ENCODE assay signal across 11 cellular contexts in the genomic region with DNA sequence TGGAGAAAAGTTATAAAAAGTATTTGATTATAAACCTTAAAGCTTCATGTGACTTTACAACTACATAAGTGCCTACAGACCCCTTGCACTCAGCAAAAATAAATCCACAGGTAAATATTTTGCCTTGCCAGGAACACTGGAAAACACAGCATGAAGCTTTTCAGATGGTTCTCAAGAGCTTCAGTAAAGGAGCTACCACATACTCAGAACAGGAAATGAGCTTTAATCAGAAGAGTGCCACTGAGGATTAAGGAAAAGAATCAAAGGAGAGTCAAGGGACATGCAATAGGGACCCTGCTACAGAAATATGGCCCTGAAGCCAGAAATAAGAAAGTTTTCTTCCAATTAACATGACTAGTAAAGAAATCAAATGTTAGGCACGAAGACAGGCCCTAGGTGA. TPM values are rescaled to one million over a fixed set of nuclear protein-coding genes. Genes with fewer than 3 reads are reported as not detected.
DNase-seq lines count a peak whose midpoint lies in the region; ATAC-seq and TF ChIP-seq lines count a peak whose summit lies in the region.
"Had no signal": no experiment of that assay in that cellular context is flagged by ENCODE, and none has a peak within 500 bp of the region (broad histone marks: within the 10 kb centered on the region; RNA-seq: fewer than 3 reads in every experiment).

No MANE protein-coding gene starts in this region.

- no peak overlapping the region for H3K27ac ChIP-seq in AG04450 (ENCODE audit: low read depth, low read length)

- peaks cover 28% of the 10 kb centered on the region for H3K4me1 Mint-ChIP-seq in activated naive CD8-positive, alpha-beta T cell treated with anti-CD3 and anti-CD28 coated beads, Interleukin-2, amount 10 ng/mL, durations not matched to agents 7 days and 5 days

- peak overlapping the region; percentile 98 for H3K4me3 Mint-ChIP-seq in activated naive CD8-positive, alpha-beta T cell treated with anti-CD3 and anti-CD28 coated beads, Interleukin-2, amount 10 ng/mL, durations not matched to agents 7 days and 5 days

- DNase-seq in AG04450 (ENCODE audit: low read depth, low spot score) (no peak), mucosa of descending colon (no peak), globus pallidus (ENCODE audit: low spot score) (no peak)
- DNase-seq in activated naive CD8-positive, alpha-beta T cell treated with anti-CD3 and anti-CD28 coated beads, Interleukin-2, amount 10 ng/mL, durations not matched to agents 7 days and 5 days, result no peak

- POLR2A ChIA-PET in AG04450 (lab: Yijun Ruan, JAX), result no interaction called here
- POLR2A ChIA-PET in activated naive CD8-positive, alpha-beta T cell treated with anti-CD3 and anti-CD28 coated beads, Interleukin-2, amount 10 ng/mL, durations not matched to agents 7 days and 5 days (lab: Charles Lee), result interaction anchor here (0.9 kb wide), 1 partner anchor 116 kb away, joined by 3 read pairs; no protein-coding TSS in a partner anchor

- no peaks in the 10 kb centered on the region for H3K27me3 ChIP-seq in AG04450 (ENCODE audit: control insufficient read depth, insufficient read depth, low read length)

- H3K27ac Mint-ChIP-seq in activated naive CD8-positive, alpha-beta T cell treated with anti-CD3 and anti-CD28 coated beads, Interleukin-2, amount 10 ng/mL, durations not matched to agents 7 days and 5 days, result peak overlapping the region; percentile 97

- no peaks in the 10 kb centered on the region for H3K27me3 Mint-ChIP-seq in activated naive CD8-positive, alpha-beta T cell treated with anti-CD3 and anti-CD28 coated beads, Interleukin-2, amount 10 ng/mL, durations not matched to agents 7 days and 5 days

- no peaks in the 10 kb centered on the region for H3K9me3 Mint-ChIP-seq in activated naive CD8-positive, alpha-beta T cell treated with anti-CD3 and anti-CD28 coated beads, Interleukin-2, amount 10 ng/mL, durations not matched to agents 7 days and 5 days

- intact Hi-C loops in mucosa of descending colon (cut with DNase I, micrococcal nuclease), result no loop called here

- peaks cover 11% of the 10 kb centered on the region for H3K4me1 ChIP-seq in mucosa of descending colon (ENCODE audit: low read depth)

- H3K4me3 ChIP-seq in AG04450 (ENCODE audit: low read depth, low read length) (peak overlapping the region; percentile 37), mucosa of descending colon (no peak overlapping the region)

- CTCF ChIA-PET in AG04450 (lab: Charles Lee), result no interaction called here

- ATAC-seq in GM18498 (IDR thresholded peaks at IDR 0.05; ENCODE audit: unreplicated experiment) (peak; percentile 34), mucosa of descending colon (peak; percentile 53), GM18520 (IDR thresholded peaks at IDR 0.05; ENCODE audit: unreplicated experiment) (no peak), HG02763 (IDR thresholded peaks at IDR 0.05; ENCODE audit: unreplicated experiment) (no peak), HG02642 (IDR thresholded peaks at IDR 0.05; ENCODE audit: poor library complexity, unreplicated experiment) (no peak)
- ATAC-seq in activated naive CD8-positive, alpha-beta T cell treated with anti-CD3 and anti-CD28 coated beads, Interleukin-2, amount 10 ng/mL, durations not matched to agents 7 days and 5 days (ENCODE audit: low read depth), result peak; percentile 48

- H3K9me3 ChIP-seq in AG04450 (ENCODE audit: control insufficient read depth, insufficient read depth, low read length) (peaks cover 6% of the 10 kb centered on the region; the same call in 1 of the 2 replicates), mucosa of descending colon (no peaks in the 10 kb centered on the region)

- no peaks in the 10 kb centered on the region for H3K36me3 ChIP-seq in mucosa of descending colon (ENCODE audit: low read depth)

- TF ChIP-seq CTCF in AG04450 (IDR thresholded peaks at IDR 0.05; ENCODE audit: low read depth, low read length) (no peak), mucosa of descending colon (IDR thresholded peaks at IDR 0.05) (no peak)

- H3K36me3 Mint-ChIP-seq in activated naive CD8-positive, alpha-beta T cell treated with anti-CD3 and anti-CD28 coated beads, Interleukin-2, amount 10 ng/mL, durations not matched to agents 7 days and 5 days, result peaks cover 50% of the 10 kb centered on the region

RNA-seq across cellular contexts. Expression of a gene that starts 1.2 kb away (rescaled TPM):
- polyA plus RNA-seq in AG04450 (2011; rRNA removed), result 31.0 and 36.2 TPM in 2 replicates
- polyA minus RNA-seq in AG04450 (2011; rRNA and poly(A)+ RNA removed), result 11.4 and 16.9 TPM in 2 replicates
- total RNA-seq in activated naive CD8-positive, alpha-beta T cell treated with anti-CD3 and anti-CD28 coated beads, Interleukin-2, amount 10 ng/mL, durations not matched to agents 7 days and 5 days, result 10 to 100 TPM; 93.6 to 98.6 TPM
- 100 to 1,000 TPM in 1 of 3 donors, 10 to 100 TPM in 2; 50.6 to 152 (median 75.1) TPM for total RNA-seq in mucosa of descending colon

RNA-seq across cellular contexts. Expression of a gene that starts 10.8 kb away (rescaled TPM):
- 0.07 and 0.15 TPM in 2 replicates for polyA plus RNA-seq in AG04450 (2011; rRNA removed)
- polyA minus RNA-seq in AG04450 (2011; rRNA and poly(A)+ RNA removed), result not detected in 2 replicates
- not detected for total RNA-seq in activated naive CD8-positive, alpha-beta T cell treated with anti-CD3 and anti-CD28 coated beads, Interleukin-2, amount 10 ng/mL, durations not matched to agents 7 days and 5 days
- total RNA-seq in mucosa of descending colon, result 10 to 100 TPM; 50.1 to 81.8 (median 80.5) TPM
- total RNA-seq: activated naive CD4-positive, alpha-beta T cell treated with anti-CD3 and anti-CD28 coated beads, Interleukin-2, amount 50 U/mL, for 72 hours; renal cortical epithelial cell; T-helper 2 cell treated with Interferon-gamma antibody and Interleukin-4, amounts not matched to agents 100 ng/mL and 5 ng/mL, for 36 hours had no signal

RNA-seq across cellular contexts. Expression of a gene that starts 11.4 kb away (rescaled TPM):
- polyA plus RNA-seq in AG04450 (2011; rRNA removed), result 105 and 125 TPM in 2 replicates
- 11.8 and 18.2 TPM in 2 replicates for polyA minus RNA-seq in AG04450 (2011; rRNA and poly(A)+ RNA removed)
- total RNA-seq in activated naive CD8-positive, alpha-beta T cell treated with anti-CD3 and anti-CD28 coated beads, Interleukin-2, amount 10 ng/mL, durations not matched to agents 7 days and 5 days, result 10 to 100 TPM; 72.5 to 83.7 TPM
- 10 to 100 TPM; 25.4 to 53.0 (median 43.6) TPM for total RNA-seq in mucosa of descending colon

Comparison
In these comparisons a context has a peak if more than half of its experiments do, and no peak if none do; other contexts are left out.
1. ATAC-seq: peak in GM18498 (single experiment), activated naive CD8-positive, alpha-beta T cell treated with anti-CD3 and anti-CD28 coated beads, Interleukin-2, amount 10 ng/mL, durations not matched to agents 7 days and 5 days (single experiment) and mucosa of descending colon (single experiment); none in GM18520 (single experiment), HG02763 (single experiment) and HG02642 (single experiment).
2. RNA of a gene that starts 10.8 kb away (total RNA-seq): 50.1 to 81.8 TPM in mucosa of descending colon; not detected in activated naive CD8-positive, alpha-beta T cell treated with anti-CD3 and anti-CD28 coated beads, Interleukin-2, amount 10 ng/mL, durations not matched to agents 7 days and 5 days; every median in the first group is over 10 times any median in the second.